20 cellular contexts compared by ENCODE assay signal in the genomic region with DNA sequence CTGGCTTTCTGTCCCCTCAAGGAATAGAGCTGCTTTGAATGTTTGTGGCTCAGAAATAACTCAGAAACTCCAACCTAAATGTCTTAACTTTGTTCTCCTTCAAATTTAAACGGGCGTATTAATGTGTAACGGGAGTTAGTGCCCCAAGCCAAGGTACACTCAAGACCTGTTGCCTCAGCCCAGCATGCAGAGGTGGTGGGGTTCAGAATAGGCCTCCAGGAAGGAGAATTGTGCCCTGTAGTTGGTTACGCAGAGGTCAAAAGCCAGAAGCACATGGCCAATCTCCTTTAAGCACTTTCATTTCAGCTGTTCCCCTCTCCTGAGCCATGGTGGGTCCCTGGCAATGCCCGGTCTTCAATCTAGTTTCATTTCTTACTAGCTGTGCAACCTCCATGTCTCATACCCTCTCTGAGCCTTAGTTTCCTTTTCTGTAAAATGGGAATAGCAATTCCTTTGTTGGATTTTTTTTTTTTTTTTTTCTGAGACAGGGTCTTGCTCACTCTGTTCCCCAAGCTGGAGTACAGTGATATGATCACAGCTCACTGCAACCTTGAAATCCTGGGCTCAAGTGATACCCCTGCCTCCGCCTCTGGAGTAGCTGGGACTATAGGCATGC. TPM values are rescaled to one million over a fixed set of nuclear protein-coding genes. Genes with fewer than 3 reads are reported as not detected.
DNase-seq lines count a peak whose midpoint lies in the region; ATAC-seq, FAIRE-seq and TF ChIP-seq lines count a peak whose summit lies in the region.
"Had no signal": no experiment of that assay in that cellular context is flagged by ENCODE, and none has a peak within 500 bp of the region (broad histone marks: within the 10 kb centered on the region; RNA-seq: fewer than 3 reads in every experiment).

No MANE protein-coding gene starts in this region.

- POLR2A ChIA-PET in HepG2 (lab: Yijun Ruan, JAX) (interaction anchor here (0.7 kb wide), 2 partner anchors 9 to 739 kb away, joined by 3 read pairs; no protein-coding TSS in a partner anchor), A673 (lab: Charles Lee; ENCODE audit: low non-redundant PET) (no interaction called here)

- TF ChIP-seq RAD21 in HepG2 (CRISPR knock-in tag; IDR thresholded peaks at IDR 0.05), result no peak

- H3K79me2 ChIP-seq in HepG2 (ENCODE audit: insufficient read depth, low read length), result peaks cover 22% of the 10 kb centered on the region

- H4K20me1 ChIP-seq in HepG2 (ENCODE audit: insufficient read depth, low read length), result peaks cover 4% of the 10 kb centered on the region; the same call in 1 of the 2 replicates

- DNase-seq in AG20443 (ENCODE audit: low spot score) (peak; percentile 4), adipocyte (ENCODE audit: low read depth) (no peak), HepG2 (ENCODE audit: low spot score) (no peak), psoas muscle (no peak), A673 (ENCODE audit: low spot score) (no peak)
- DNase-seq: DMS 273 treated with DMSO at 0.1 percent for 48 hours, EL, Kasumi-1, MM.1S, NCI-H1105, NCI-H1694, NCI-H2227 treated with DMSO at 0.1 percent for 48 hours, Right ventricle myocardium superior, SK-N-SH had no signal

- ATAC-seq in HepG2, result no peak
- no peak for ATAC-seq in psoas muscle
- no peak for ATAC-seq in GM18870 (IDR thresholded peaks at IDR 0.05; ENCODE audit: unreplicated experiment)
- ATAC-seq in esophagus mucosa, result no peak
- no peak for ATAC-seq in GM21390 (IDR thresholded peaks at IDR 0.05; ENCODE audit: unreplicated experiment)
- ATAC-seq: GM23338 had no signal

- WGBS in HepG2 (ENCODE audit: low lambda C conversion rate), result 96% methylated on average over 6 of the region's 6 CpGs
- 73 to 88% (median 87%) methylated on average over 6 of the region's 6 CpGs for WGBS in psoas muscle, 3 donors

- H3K4me1 ChIP-seq in adipocyte (ENCODE audit: control insufficient read depth, insufficient read depth, low read length) (peaks cover 47% of the 10 kb centered on the region), HepG2 (ENCODE audit: insufficient read depth, low read length) (peaks cover 59% of the 10 kb centered on the region), psoas muscle (peaks cover 35% of the 10 kb centered on the region), A673 (ENCODE audit: insufficient read depth, low read length, poor library complexity, severe bottlenecking) (peaks cover 10% of the 10 kb centered on the region)

- H3K4me3 ChIP-seq in adipocyte (ENCODE audit: low read length) (peak overlapping the region; percentile 97), HepG2 (replicated peaks in 1 of 3; ENCODE audit: insufficient read depth in 1 of 3, low read depth in 2 of 3, low read length in 3 of 3) (no peak overlapping the region), psoas muscle (peak overlapping the region; percentile 84), A673 (ENCODE audit: low read depth, low read length, poor library complexity, severe bottlenecking) (no peak overlapping the region)
- H3K4me3 ChIP-seq: GM23338 had no signal

- H3K27ac ChIP-seq in HepG2 (ENCODE audit: extremely low read length, insufficient read depth, low read length) (no peak overlapping the region), psoas muscle (no peak overlapping the region), A673 (ENCODE audit: low read depth, low read length, poor library complexity, severe bottlenecking) (no peak overlapping the region)
- H3K27ac ChIP-seq: C4-2B had no signal

- TF ChIP-seq EP300 in HepG2 (IDR thresholded peaks at IDR 0.05; ENCODE audit: low read depth in 2 of 2, low read length in 2 of 2) (no peak), HepG2 (CRISPR knock-in tag; IDR thresholded peaks at IDR 0.05; ENCODE audit: borderline replicate concordance) (no peak)

- H3K27me3 ChIP-seq in adipocyte (replicated peaks; ENCODE audit: control insufficient read depth, insufficient read depth, low read length) (no peaks in the 10 kb centered on the region), HepG2 (ENCODE audit: control insufficient read depth in 1 of 2, insufficient read depth in 2 of 2, low read length in 2 of 2) (no peaks in the 10 kb centered on the region; a peak in 1 of 5 replicates), psoas muscle (ENCODE audit: insufficient read depth in 3 of 3, low read length in 2 of 3) (no peaks in the 10 kb centered on the region), A673 (replicated peaks; ENCODE audit: insufficient read depth, low read depth, low read length, poor library complexity) (no peaks in the 10 kb centered on the region)

- intact Hi-C loops in HepG2 (cut with micrococcal nuclease; ENCODE audit: unreplicated experiment), result no loop called here
- intact Hi-C loops in psoas muscle (cut with DNase I), result no loop called here
- intact Hi-C loops in A673 (cut with micrococcal nuclease; ENCODE audit: unreplicated experiment), result no loop called here

- H3K9me3 ChIP-seq in adipocyte (ENCODE audit: control insufficient read depth, low read length) (no peaks in the 10 kb centered on the region), HepG2 (ENCODE audit: low read length) (no peaks in the 10 kb centered on the region), psoas muscle (no peaks in the 10 kb centered on the region), A673 (ENCODE audit: low read depth, low read length, poor library complexity, severe bottlenecking) (no peaks in the 10 kb centered on the region)
- H3K9me3 ChIP-seq: SK-N-SH had no signal

- H2AFZ ChIP-seq in HepG2 (ENCODE audit: low read length), result no peak overlapping the region
- H2AFZ ChIP-seq: GM23338 had no signal

- no peak for TF ChIP-seq CTCF in HepG2 (CRISPR knock-in tag; IDR thresholded peaks at IDR 0.05)
- no peak for TF ChIP-seq CTCF in psoas muscle (IDR thresholded peaks at IDR 0.05)
- no peak for TF ChIP-seq CTCF in A673 (conservative IDR thresholded peaks at IDR 0.05; ENCODE audit: low read depth, low read length)

- BruUV-seq in HepG2 (replicated peaks; lab: Mats Ljungman, UMichigan) (no TSS peak), A673 (replicated peaks; lab: Mats Ljungman, UMichigan) (no TSS peak)

- H3K36me3 ChIP-seq in adipocyte (ENCODE audit: control insufficient read depth, insufficient read depth, low read length, severe bottlenecking) (peaks cover 65% of the 10 kb centered on the region), HepG2 (replicated peaks in 1 of 2; ENCODE audit: control insufficient read depth in 1 of 2, insufficient read depth in 2 of 2, low read length in 2 of 2) (peaks cover 18 to 29% of the 10 kb centered on the region in 2 experiments), psoas muscle (ENCODE audit: insufficient read depth in 1 of 2, low read depth in 1 of 2) (peaks cover 0 to 72% of the 10 kb centered on the region in 2 donors), A673 (ENCODE audit: insufficient read depth, low read length, poor library complexity, severe bottlenecking) (no peaks in the 10 kb centered on the region)

- in situ Hi-C loops in HepG2 (cut with HindIII; ENCODE audit: extremely low pct_ligation_motif_present, low pct_unique_long_range_greater_than_20kb), result no loop called here

- TF ChIP-seq POLR2A in HepG2 (IDR thresholded peaks at IDR 0.05; ENCODE audit: insufficient read depth in 1 of 2, low read depth in 2 of 2, low read length in 2 of 2), result no peak

- H3K9ac ChIP-seq in adipocyte (ENCODE audit: low read length) (peak overlapping the region; percentile 46), HepG2 (ENCODE audit: insufficient read depth, low read depth, low read length) (no peak overlapping the region)
- H3K9ac ChIP-seq: SK-N-SH had no signal

- CTCF ChIA-PET in HepG2 (lab: Yijun Ruan, JAX; ENCODE audit: low intra/inter-chr PET ratio, low total read pairs), result no interaction called here
- CTCF ChIA-PET in A673 (lab: Charles Lee), result no interaction called here

- FAIRE-seq in HepG2 (lab: Jason Lieb, UNC), result no peak
- FAIRE-seq: RCC 7860 had no signal

- H3K4me2 ChIP-seq in HepG2 (ENCODE audit: low read depth, low read length), result 0 out of 2 replicates have a peak overlapping the region, but pooled peaks have one; percentile 32
- H3K4me2 ChIP-seq: GM23338, SK-N-SH had no signal

RNA-seq across cellular contexts. Expression of gene HMOX1, which starts 4.2 kb away (rescaled TPM):
- 53.6 and 54.1 TPM in 2 replicates for total RNA-seq in HepG2 (2016; rRNA removed; fragmentation: Illumina TruSeq; extraction: Trizol)
- total RNA-seq in HepG2 (2016; cell fraction: cytosol; rRNA removed; fragmentation: Illumina TruSeq; extraction: Trizol; ENCODE audit: low read depth), result 12.4 and 15.7 TPM in 2 replicates
- 43.9 and 54.4 TPM in 2 replicates for total RNA-seq in HepG2 (2016; cell fraction: insoluble cytoplasmic fraction; rRNA removed; fragmentation: Illumina TruSeq; extraction: Trizol)
- 23.2 and 25.0 TPM in 2 replicates for total RNA-seq in HepG2 (2016; cell fraction: membrane; rRNA removed; fragmentation: Illumina TruSeq; extraction: Trizol)
- 22.0 and 26.2 TPM in 2 replicates for total RNA-seq in HepG2 (2016; cell fraction: nucleus; rRNA removed; fragmentation: Illumina TruSeq; extraction: Trizol)
- polyA plus RNA-seq in HepG2 (2011; rRNA removed), result 60.5 and 67.4 TPM in 2 replicates
- 42.4 and 72.7 TPM in 2 replicates for polyA plus RNA-seq in HepG2 (2011; cell fraction: cytosol; rRNA removed)
- polyA plus RNA-seq in HepG2 (2011; cell fraction: nucleus; rRNA removed), result 28.4 and 28.9 TPM in 2 replicates
- 27.8 and 42.7 TPM in 2 replicates for polyA plus RNA-seq in HepG2 (2012)
- 12.3 and 13.2 TPM in 2 replicates for polyA plus RNA-seq in HepG2 (2016; cell fraction: cytosol; fragmentation: Illumina TruSeq; extraction: Trizol; ENCODE audit: low read depth)
- polyA plus RNA-seq in HepG2 (2016; cell fraction: insoluble cytoplasmic fraction; fragmentation: Illumina TruSeq; extraction: Trizol; ENCODE audit: low read depth), result 58.0 and 69.8 TPM in 2 replicates
- polyA plus RNA-seq in HepG2 (2016; cell fraction: membrane; fragmentation: Illumina TruSeq; extraction: Trizol; ENCODE audit: low read depth), result 18.6 and 20.3 TPM in 2 replicates
- 47.4 and 49.7 TPM in 2 replicates for polyA plus RNA-seq in HepG2 (2016; cell fraction: nucleus; fragmentation: Illumina TruSeq; extraction: Trizol; ENCODE audit: insufficient read depth, low read depth)
- 12.4 and 47.0 TPM in 2 replicates for polyA minus RNA-seq in HepG2 (2011; rRNA and poly(A)+ RNA removed; ENCODE audit: low replicate concordance)
- polyA minus RNA-seq in HepG2 (2011; cell fraction: cytosol; rRNA and poly(A)+ RNA removed), result 23.6 and 31.0 TPM in 2 replicates
- 8.1 and 10.9 TPM in 2 replicates for polyA minus RNA-seq in HepG2 (2011; cell fraction: nucleus; rRNA and poly(A)+ RNA removed)
- total RNA-seq in psoas muscle, result 100 to 1,000 TPM in 1 of 4 donors, 10 to 100 TPM in 3; 23.7 to 238 (median 50.5) TPM
- polyA plus RNA-seq in psoas muscle, result 100 to 1,000 TPM in 2 of 3 donors, 10 to 100 TPM in 1; 20.5 to 249 (median 167) TPM
- 2.5 and 2.8 TPM in 2 replicates for total RNA-seq in A673 (2021)
- total RNA-seq in esophagus mucosa, result 27.8 TPM

RNA-seq across cellular contexts. Expression of gene MCM5, which starts 14.9 kb away (rescaled TPM):
- total RNA-seq in HepG2 (2016; rRNA removed; fragmentation: Illumina TruSeq; extraction: Trizol) (87.1 and 93.5 TPM in 2 replicates), psoas muscle (10 to 100 TPM in 3 of 4 donors, 1 to 10 TPM in 1; 9.1 to 13.6 (median 10.9) TPM), A673 (2021) (245 and 261 TPM in 2 replicates), esophagus mucosa (34.4 TPM)
- 36.4 and 41.9 TPM in 2 replicates for total RNA-seq in HepG2 (2016; cell fraction: cytosol; rRNA removed; fragmentation: Illumina TruSeq; extraction: Trizol; ENCODE audit: low read depth)
- 66.7 and 92.9 TPM in 2 replicates for total RNA-seq in HepG2 (2016; cell fraction: insoluble cytoplasmic fraction; rRNA removed; fragmentation: Illumina TruSeq; extraction: Trizol)
- 53.5 and 61.3 TPM in 2 replicates for total RNA-seq in HepG2 (2016; cell fraction: membrane; rRNA removed; fragmentation: Illumina TruSeq; extraction: Trizol)
- 65.1 and 73.9 TPM in 2 replicates for total RNA-seq in HepG2 (2016; cell fraction: nucleus; rRNA removed; fragmentation: Illumina TruSeq; extraction: Trizol)
- polyA plus RNA-seq in HepG2 (2011; rRNA removed) (35.0 and 40.2 TPM in 2 replicates), psoas muscle (1 to 10 TPM; 6.4 to 7.3 (median 6.9) TPM)
- 19.1 and 35.5 TPM in 2 replicates for polyA plus RNA-seq in HepG2 (2011; cell fraction: cytosol; rRNA removed)
- 35.1 and 61.3 TPM in 2 replicates for polyA plus RNA-seq in HepG2 (2011; cell fraction: nucleus; rRNA removed)
- polyA plus RNA-seq in HepG2 (2012), result 24.2 and 36.5 TPM in 2 replicates
- 11.7 and 13.9 TPM in 2 replicates for polyA plus RNA-seq in HepG2 (2016; cell fraction: cytosol; fragmentation: Illumina TruSeq; extraction: Trizol; ENCODE audit: low read depth)
- 62.2 and 92.9 TPM in 2 replicates for polyA plus RNA-seq in HepG2 (2016; cell fraction: insoluble cytoplasmic fraction; fragmentation: Illumina TruSeq; extraction: Trizol; ENCODE audit: low read depth)
- 18.4 and 22.6 TPM in 2 replicates for polyA plus RNA-seq in HepG2 (2016; cell fraction: membrane; fragmentation: Illumina TruSeq; extraction: Trizol; ENCODE audit: low read depth)
- 116 and 125 TPM in 2 replicates for polyA plus RNA-seq in HepG2 (2016; cell fraction: nucleus; fragmentation: Illumina TruSeq; extraction: Trizol; ENCODE audit: insufficient read depth, low read depth)
- 190 and 207 TPM in 2 replicates for polyA minus RNA-seq in HepG2 (2011; rRNA and poly(A)+ RNA removed; ENCODE audit: low replicate concordance)
- 29.2 and 59.2 TPM in 2 replicates for polyA minus RNA-seq in HepG2 (2011; cell fraction: cytosol; rRNA and poly(A)+ RNA removed)
- polyA minus RNA-seq in HepG2 (2011; cell fraction: nucleus; rRNA and poly(A)+ RNA removed), result 25.5 and 42.9 TPM in 2 replicates

Comparison
In these comparisons a context has a peak if more than half of its experiments do, and no peak if none do; other contexts are left out.
1. H3K4me3 ChIP-seq: peak in adipocyte (single experiment) and psoas muscle (single experiment); none in HepG2 (0 of 3) and A673 (single experiment).